8 cellular contexts compared by ENCODE assay signal in genomic region chr6:84227434-84228197, GRCh38. TPM values are rescaled to one million over a fixed set of nuclear protein-coding genes. Genes with fewer than 3 reads are reported as not detected.
A peak's percentile ranks its signal among the peaks of the same experiment; 100 is the strongest.
DNase-seq lines count a peak whose midpoint lies in the region; ATAC-seq and TF ChIP-seq lines count a peak whose summit lies in the region.

CEP162 (minus strand) TSS chr6:84227643; CDS start chr6:84226393, 1,250 bp downstream.

- DNase-seq in DMS79 treated with DMSO at 0.1 percent for 48 hours (lab: John Stamatoyannopoulos, UW) (peak; percentile 85), KG1 (lab: John Stamatoyannopoulos, UW) (peak; percentile 95), activated T-helper 1 cell treated with Interleukin-2 at 50 U/mL for 16 hours (ENCODE audit: low read depth) (peak; percentile 68), fibroblast of mammary gland (ENCODE audit: low read depth) (peak; percentile 83)
- DNase-seq in naive thymus-derived CD8-positive, alpha-beta T cell, result peak; percentile 80 to 97 (median 88)
- DNase-seq in stimulated activated naive CD4-positive, alpha-beta T cell (lab: John Stamatoyannopoulos, UW), result peak; percentile 81 to 94 (median 93)

- peak within 1 kb of the TSS; percentile 96 for H3K4me3 ChIP-seq in fibroblast of mammary gland (ENCODE audit: control insufficient read depth, low read depth, low read length)

- no peaks in the 10 kb centered on the region for H3K9me3 Mint-ChIP-seq in naive thymus-derived CD8-positive, alpha-beta T cell

- POLR2A ChIA-PET in naive thymus-derived CD8-positive, alpha-beta T cell (lab: Charles Lee), result interaction anchor here (1.4 to 2.2 kb wide), 4 partner anchors 368 to 1451 kb away, joined by 3 to 11 read pairs (median 7); partner anchors contain the start of genes CYB5R4, DOP1A and SYNCRIP

- peak; percentile 88 for TF ChIP-seq CTCF in fibroblast of mammary gland (conservative IDR thresholded peaks at IDR 0.05; ENCODE audit: control insufficient read depth, insufficient read depth, low read depth, low read length)

- H3K27ac Mint-ChIP-seq in naive thymus-derived CD8-positive, alpha-beta T cell, result peak within 1 kb of the TSS; percentile 82 to 99 (median 96)

- H3K36me3 Mint-ChIP-seq in naive thymus-derived CD8-positive, alpha-beta T cell, result no peaks in the 10 kb centered on the region

- H3K4me1 Mint-ChIP-seq in naive thymus-derived CD8-positive, alpha-beta T cell, result peaks cover 4 to 28% (median 26%) of the 10 kb centered on the region in 4 donors

- ATAC-seq in GM21723 (IDR thresholded peaks at IDR 0.05; ENCODE audit: unreplicated experiment), result peak; percentile 99
- peak; percentile 91 to 92 for ATAC-seq in naive thymus-derived CD8-positive, alpha-beta T cell

- peak within 1 kb of the TSS; percentile 89 to 100 (median 98) for H3K4me3 Mint-ChIP-seq in naive thymus-derived CD8-positive, alpha-beta T cell

- peaks cover 6 to 15% (median 8%) of the 10 kb centered on the region in 5 donors for H3K27me3 Mint-ChIP-seq in naive thymus-derived CD8-positive, alpha-beta T cell

TF ChIP-seq in PFSK-1, 5 proteins besides CTCF, POLR2A, EP300 and RAD21:
- TF ChIP-seq POLR2AphosphoS5 (IDR thresholded peaks at IDR 0.05; ENCODE audit: low read depth, low read length), result no peak
- TF ChIP-seq SIN3A (IDR thresholded peaks at IDR 0.05; ENCODE audit: borderline replicate concordance, insufficient read depth, low read length), result peak; percentile 78; the same call in 1 of the 2 replicates
- no peak for TF ChIP-seq REST (IDR thresholded peaks at IDR 0.05; ENCODE audit: insufficient read depth in 1 of 2, low read depth in 2 of 2, low read length in 2 of 2)
- TF ChIP-seq FOXP2 (optimal IDR thresholded peaks at IDR 0.05; ENCODE audit: borderline replicate concordance, extremely low read depth, extremely low read length, insufficient read depth), result no peak
- no peak for TF ChIP-seq TAF1 (IDR thresholded peaks at IDR 0.05; ENCODE audit: borderline replicate concordance, insufficient read depth, low read length)

RNA-seq across cellular contexts. Expression of gene CEP162, which starts in this region (rescaled TPM):
- polyA plus RNA-seq in PFSK-1 (2012; ENCODE audit: insufficient read length, low read depth), result 1.0 TPM
- total RNA-seq in naive thymus-derived CD8-positive, alpha-beta T cell, result 1 to 10 TPM; 9.1 to 9.4 TPM
- polyA plus RNA-seq in naive thymus-derived CD8-positive, alpha-beta T cell, result 1 to 10 TPM; 2.4 to 7.7 (median 7.6) TPM

Comparison
In these comparisons a context has a peak if more than half of its experiments do, and no peak if none do; other contexts are left out.
1. Peak in every context shown above with its lines: DNase-seq, ATAC-seq and H3K4me3 ChIP-seq.